18 cellular contexts compared by ENCODE assay signal in genomic region chr5:36179950-36180349, GRCh38. TPM values are rescaled to one million over a fixed set of nuclear protein-coding genes. Genes with fewer than 3 reads are reported as not detected.
A peak's percentile ranks its signal among the peaks of the same experiment; 100 is the strongest.
DNase-seq lines count a peak whose midpoint lies in the region; ATAC-seq and TF ChIP-seq lines count a peak whose summit lies in the region.
"Had no signal": no experiment of that assay in that cellular context is flagged by ENCODE, and none has a peak within 500 bp of the region (broad histone marks: within the 10 kb centered on the region; RNA-seq: fewer than 3 reads in every experiment).

No MANE protein-coding gene starts in this region.

- intact Hi-C loops in Caco-2 (cut with micrococcal nuclease; ENCODE audit: unreplicated experiment), result loop anchor here (2.0 kb wide), 1 partner anchor 23 kb away; no protein-coding TSS in a partner anchor

- DNase-seq in Caco-2 (no peak), T-helper 17 cell (no peak), glutamatergic neuron (no peak), progenitor cell of endocrine pancreas (ENCODE audit: low spot score, unreplicated experiment) (no peak), DMS53 (lab: John Stamatoyannopoulos, UW) (no peak), middle frontal gyrus (ENCODE audit: extremely low spot score, low spot score) (no peak), NCI-H1930 (lab: John Stamatoyannopoulos, UW) (no peak)
- DNase-seq: BE2C, KG1, NCI-H1105 treated with DMSO at 0.1 percent for 48 hours, NCI-H2081 treated with DMSO at 0.1 percent for 48 hours, NCI-H2171 treated with DMSO at 0.1 percent for 48 hours, NCI-H526 treated with DMSO at 0.1 percent for 48 hours, PC-3, RPMI8226, SHP77 had no signal

- H3K27me3 ChIP-seq in Caco-2 (replicated peaks; ENCODE audit: control insufficient read depth, insufficient read depth, low read length), result no peaks in the 10 kb centered on the region
- H3K27me3 ChIP-seq: BE2C had no signal

- no peaks in the 10 kb centered on the region for H3K27me3 Mint-ChIP-seq in Caco-2 (ENCODE audit: insufficient read depth, unreplicated experiment)
- no peaks in the 10 kb centered on the region for H3K27me3 Mint-ChIP-seq in T-helper 17 cell
- peaks cover 2% of the 10 kb centered on the region for H3K27me3 Mint-ChIP-seq in glutamatergic neuron (ENCODE audit: unreplicated experiment)
- no peaks in the 10 kb centered on the region for H3K27me3 Mint-ChIP-seq in progenitor cell of endocrine pancreas

- H3K9me3 ChIP-seq in Caco-2 (peaks cover 4% of the 10 kb centered on the region; the same call in 1 of the 2 replicates), T-helper 17 cell (ENCODE audit: control insufficient read depth, low read length, poor library complexity, severe bottlenecking) (no peaks in the 10 kb centered on the region)
- H3K9me3 ChIP-seq: A549, BE2C had no signal

- CTCF ChIA-PET in Caco-2 (lab: Charles Lee), result interaction anchor here (0.9 to 1.7 kb wide), 3 partner anchors 19 to 101 kb away, joined by 3 to 5 read pairs (median 4); partner anchors contain the start of gene NADK2

- H3K36me3 ChIP-seq in Caco-2 (ENCODE audit: control insufficient read depth, insufficient read depth, low read length), result no peaks in the 10 kb centered on the region

- H3K9me3 Mint-ChIP-seq in Caco-2 (ENCODE audit: unreplicated experiment) (no peaks in the 10 kb centered on the region), glutamatergic neuron (ENCODE audit: unreplicated experiment) (peaks cover 4% of the 10 kb centered on the region), progenitor cell of endocrine pancreas (ENCODE audit: low read depth) (peaks cover 2% of the 10 kb centered on the region)

- peaks cover 27% of the 10 kb centered on the region for H3K4me1 ChIP-seq in Caco-2
- H3K4me1 ChIP-seq: A549, BE2C had no signal

- H3K4me3 ChIP-seq in Caco-2 (ENCODE audit: low read depth, low read length), result no peak overlapping the region
- H3K4me3 ChIP-seq: A549 had no signal

- POLR2A ChIA-PET in Caco-2 (lab: Charles Lee), result no interaction called here

- TF ChIP-seq CTCF in Caco-2 (IDR thresholded peaks at IDR 0.05; ENCODE audit: insufficient read depth in 1 of 2, low read depth in 1 of 2, low read length in 1 of 2, severe bottlenecking in 1 of 2, unreplicated experiment in 1 of 2) (no peak), glutamatergic neuron (IDR thresholded peaks at IDR 0.05; ENCODE audit: partially characterized antibody, unreplicated experiment) (no peak), progenitor cell of endocrine pancreas (IDR thresholded peaks at IDR 0.05; ENCODE audit: unreplicated experiment) (no peak)

- H3K4me3 Mint-ChIP-seq in Caco-2 (ENCODE audit: unreplicated experiment) (peak overlapping the region; percentile 41), T-helper 17 cell (no peak overlapping the region), glutamatergic neuron (ENCODE audit: unreplicated experiment) (peak overlapping the region; percentile 0), progenitor cell of endocrine pancreas (ENCODE audit: low read depth) (no peak overlapping the region)

- H3K27ac Mint-ChIP-seq in Caco-2 (ENCODE audit: unreplicated experiment) (peak overlapping the region; percentile 50), T-helper 17 cell (peak overlapping the region; percentile 51), glutamatergic neuron (ENCODE audit: unreplicated experiment) (peak overlapping the region; percentile 41), progenitor cell of endocrine pancreas (peak overlapping the region; percentile 58)

- ATAC-seq in T-helper 17 cell, result no peak
- ATAC-seq in GM19397 (IDR thresholded peaks at IDR 0.05; ENCODE audit: unreplicated experiment), result no peak
- ATAC-seq: A549, PC-3 had no signal

- H3K4me1 Mint-ChIP-seq in Caco-2 (ENCODE audit: low read depth, unreplicated experiment) (peaks cover 37% of the 10 kb centered on the region), T-helper 17 cell (peaks cover 5% of the 10 kb centered on the region), glutamatergic neuron (ENCODE audit: low read depth, unreplicated experiment) (peaks cover 29% of the 10 kb centered on the region), progenitor cell of endocrine pancreas (ENCODE audit: low read depth) (peaks cover 18% of the 10 kb centered on the region)

- H3K36me3 Mint-ChIP-seq in Caco-2 (ENCODE audit: insufficient read depth, unreplicated experiment) (peaks cover 93% of the 10 kb centered on the region), T-helper 17 cell (ENCODE audit: low read depth) (peaks cover 13% of the 10 kb centered on the region), glutamatergic neuron (ENCODE audit: unreplicated experiment) (no peaks in the 10 kb centered on the region), progenitor cell of endocrine pancreas (ENCODE audit: insufficient read depth) (peaks cover 33% of the 10 kb centered on the region)

- no TSS peak for BruUV-seq in Caco-2 (replicated peaks; lab: Mats Ljungman, UMichigan)

RNA-seq across cellular contexts. Expression of gene SKP2, which starts 28.0 kb away (rescaled TPM):
- total RNA-seq in Caco-2 (2022), result 192 and 230 TPM in 2 replicates
- total RNA-seq in T-helper 17 cell, result 10 to 100 TPM; 10.4 to 10.8 TPM
- 47.8 TPM for total RNA-seq in glutamatergic neuron (ENCODE audit: unreplicated experiment)
- 61.3 and 68.4 TPM in 2 replicates for total RNA-seq in progenitor cell of endocrine pancreas

RNA-seq across cellular contexts. Expression of gene LMBRD2, which starts 28.3 kb away (rescaled TPM):
- 11.5 and 15.2 TPM in 2 replicates for total RNA-seq in Caco-2 (2022)
- total RNA-seq in T-helper 17 cell, result 10 to 100 TPM in 1 of 2 donors, 1 to 10 TPM in 1; 5.9 to 10.7 TPM
- 32.8 TPM for total RNA-seq in glutamatergic neuron (ENCODE audit: unreplicated experiment)
- total RNA-seq in progenitor cell of endocrine pancreas, result 6.9 and 7.5 TPM in 2 replicates

Comparison
In these comparisons a context has a peak if more than half of its experiments do, and no peak if none do; other contexts are left out.
1. H3K4me3 Mint-ChIP-seq: peak in Caco-2 (single experiment) and glutamatergic neuron (single experiment); none in T-helper 17 cell (single experiment) and progenitor cell of endocrine pancreas (single experiment).
2. Peak in every context shown above with its lines, with median percentiles within 50 percentile points of each other: H3K27ac Mint-ChIP-seq.